In the genomic region with DNA sequence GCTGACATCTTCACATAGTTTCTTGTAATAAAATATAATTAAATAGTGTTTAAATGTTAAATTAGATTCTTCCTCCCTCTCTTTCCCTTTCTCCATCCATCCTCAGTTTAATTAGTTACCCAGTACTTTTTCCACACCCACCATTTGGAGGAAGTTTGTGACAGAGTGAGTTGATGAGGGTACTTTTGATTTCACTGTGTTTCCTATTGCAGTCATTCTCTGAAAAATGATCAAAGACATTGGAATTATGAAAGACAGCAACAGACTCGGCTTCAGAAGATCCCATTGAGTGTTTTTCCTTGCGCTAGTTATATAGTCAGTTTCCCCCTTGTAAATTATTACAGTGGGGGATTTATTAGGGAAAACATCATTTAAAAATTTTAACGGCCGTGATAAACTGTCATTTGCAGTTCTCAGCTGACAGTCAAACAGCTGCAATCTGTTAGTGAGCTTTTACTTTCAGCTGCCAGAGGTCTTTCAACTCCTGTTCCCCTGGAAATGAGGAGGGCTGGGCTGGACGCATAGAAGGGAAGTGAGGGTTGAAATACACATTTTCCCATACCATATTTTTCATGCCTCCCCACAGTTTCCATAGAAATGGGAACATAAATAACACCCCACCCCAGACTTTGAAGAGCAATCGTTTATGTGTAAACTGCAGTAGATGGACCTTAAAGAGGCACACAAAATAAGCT, we compare ENCODE assay signal across 14 cellular contexts.
DNase-seq lines count a peak whose midpoint lies in the region; ATAC-seq and TF ChIP-seq lines count a peak whose summit lies in the region.
"Had no signal": no experiment of that assay in that cellular context is flagged by ENCODE, and none has a peak within 500 bp of the region (broad histone marks: within the 10 kb centered on the region; RNA-seq: fewer than 3 reads in every experiment).

No MANE protein-coding gene starts in this region.

- ATAC-seq in CD4-positive, alpha-beta T cell (ENCODE audit: poor library complexity): peak; percentile 24
- peak; percentile 60 for ATAC-seq in activated T-helper 17 cell treated with anti-CD3 and anti-CD28 coated beads, Interleukin-2, amount 50 U/mL, for 72 hours (replicated peaks)
- ATAC-seq in HG03439 (IDR thresholded peaks at IDR 0.05; ENCODE audit: unreplicated experiment): no peak
- ATAC-seq in GM19324 (IDR thresholded peaks at IDR 0.05; ENCODE audit: low FRiP score, unreplicated experiment): no peak

- no peaks in the 10 kb centered on the region for H3K79me2 ChIP-seq in GM23248 (ENCODE audit: insufficient read depth)

- H3K4me3 ChIP-seq in HEK293 (ENCODE audit: low read depth, low read length): no peak overlapping the region
- H3K4me3 ChIP-seq in GM23248: no peak overlapping the region

- CTCF ChIA-PET in CD4-positive, alpha-beta T cell (lab: Charles Lee): interaction anchor here (0.9 kb wide), 1 partner anchor 29 kb away, joined by 5 read pairs; no protein-coding TSS in a partner anchor
- CTCF ChIA-PET in HEK293 (lab: Yijun Ruan, JAX): no interaction called here

- POLR2A ChIA-PET in CD4-positive, alpha-beta T cell (lab: Charles Lee): interaction anchor here (1.3 to 3.0 kb wide), 2 partner anchors 19 to 61 kb away, joined by 4 to 11 read pairs; partner anchors contain the start of gene CACYBP
- POLR2A ChIA-PET in HEK293 (lab: Yijun Ruan, JAX): no interaction called here

- peak overlapping the region; percentile 5 for H3K4me3 Mint-ChIP-seq in CD4-positive, alpha-beta T cell
- peak overlapping the region; percentile 69 for H3K4me3 Mint-ChIP-seq in activated T-helper 17 cell treated with anti-CD3 and anti-CD28 coated beads, Interleukin-2, amount 50 U/mL, for 72 hours
- no peak overlapping the region for H3K4me3 Mint-ChIP-seq in mesothelial cell of epicardium

- H3K9me3 ChIP-seq in CD4-positive, alpha-beta T cell (ENCODE audit: control insufficient read depth, low read length): no peaks in the 10 kb centered on the region
- H3K9me3 ChIP-seq in HEK293 (ENCODE audit: control insufficient read depth, insufficient read depth, low read depth, low read length): no peaks in the 10 kb centered on the region
- no peaks in the 10 kb centered on the region for H3K9me3 ChIP-seq in GM23248 (ENCODE audit: low read depth)

- H3K9ac ChIP-seq in GM23248: no peak overlapping the region

- in situ Hi-C loops in GM23248 (cut with MboI): no loop called here

- intact Hi-C loops in CD4-positive, alpha-beta T cell (cut with DNase I, micrococcal nuclease): loop anchor here in 1 of 2 experiments (5.0 kb wide), 1 partner anchor 39 kb away; no protein-coding TSS in a partner anchor

- H3F3A ChIP-seq in GM23248 (ENCODE audit: insufficient read depth): no peaks in the 10 kb centered on the region

- H3K27ac Mint-ChIP-seq in CD4-positive, alpha-beta T cell: peak overlapping the region; percentile 50
- H3K27ac Mint-ChIP-seq in activated T-helper 17 cell treated with anti-CD3 and anti-CD28 coated beads, Interleukin-2, amount 50 U/mL, for 72 hours: peak overlapping the region; percentile 79
- peak overlapping the region; percentile 60 for H3K27ac Mint-ChIP-seq in mesothelial cell of epicardium

- H3K36me3 ChIP-seq in HEK293 (ENCODE audit: control insufficient read depth in 2 of 2, insufficient read depth in 1 of 2, low read length in 2 of 2) (no peaks in the 10 kb centered on the region), GM23248 (ENCODE audit: low read depth) (no peaks in the 10 kb centered on the region)

- H3K9me3 Mint-ChIP-seq in CD4-positive, alpha-beta T cell: no peaks in the 10 kb centered on the region
- no peaks in the 10 kb centered on the region for H3K9me3 Mint-ChIP-seq in activated T-helper 17 cell treated with anti-CD3 and anti-CD28 coated beads, Interleukin-2, amount 50 U/mL, for 72 hours
- no peaks in the 10 kb centered on the region for H3K9me3 Mint-ChIP-seq in mesothelial cell of epicardium
- H3K9me3 Mint-ChIP-seq: naive B cell had no signal

- DNase-seq in CD4-positive, alpha-beta T cell: no peak
- DNase-seq in mesothelial cell of epicardium (ENCODE audit: low spot score in 2 of 2, unreplicated experiment in 2 of 2) (no peak), NCI-H2081 (lab: John Stamatoyannopoulos, UW) (no peak), GM23248 (no peak)
- DNase-seq: DMS79 treated with DMSO at 0.1 percent for 48 hours; effector CD4-positive, alpha-beta T cell; hypothalamus; naive B cell; stimulated activated CD4-positive, alpha-beta T cell treated with anti-CD3 and anti-CD28 coated beads, Interleukin-15, amount 100 ng/mL, for 24 hours; stimulated activated naive CD4-positive, alpha-beta T cell treated with Interleukin-2 at 50 U/mL for 16 hours had no signal

- H3K4me1 ChIP-seq in HEK293 (ENCODE audit: control insufficient read depth, insufficient read depth, low read length): no peaks in the 10 kb centered on the region
- H3K4me1 ChIP-seq in GM23248 (ENCODE audit: insufficient read depth): no peaks in the 10 kb centered on the region

- no peak overlapping the region for H2AFZ ChIP-seq in GM23248

- H3K27ac ChIP-seq in CD4-positive, alpha-beta T cell (ENCODE audit: low read depth, low read length): no peak overlapping the region
- no peak overlapping the region for H3K27ac ChIP-seq in HEK293 (ENCODE audit: extremely low read depth, low read depth, low read length)
- no peak overlapping the region for H3K27ac ChIP-seq in GM23248

- no peaks in the 10 kb centered on the region for H3K36me3 Mint-ChIP-seq in CD4-positive, alpha-beta T cell (ENCODE audit: low read depth)
- no peaks in the 10 kb centered on the region for H3K36me3 Mint-ChIP-seq in activated T-helper 17 cell treated with anti-CD3 and anti-CD28 coated beads, Interleukin-2, amount 50 U/mL, for 72 hours (ENCODE audit: low read depth)
- no peaks in the 10 kb centered on the region for H3K36me3 Mint-ChIP-seq in mesothelial cell of epicardium

- no peak overlapping the region for H3K4me2 ChIP-seq in GM23248 (ENCODE audit: unreplicated experiment)

- H3K27me3 Mint-ChIP-seq in CD4-positive, alpha-beta T cell: no peaks in the 10 kb centered on the region
- no peaks in the 10 kb centered on the region for H3K27me3 Mint-ChIP-seq in activated T-helper 17 cell treated with anti-CD3 and anti-CD28 coated beads, Interleukin-2, amount 50 U/mL, for 72 hours
- H3K27me3 Mint-ChIP-seq in mesothelial cell of epicardium (ENCODE audit: low read depth): no peaks in the 10 kb centered on the region
- H3K27me3 Mint-ChIP-seq: naive B cell had no signal

- TF ChIP-seq CTCF in CD4-positive, alpha-beta T cell (IDR thresholded peaks at IDR 0.05): no peak
- no peak for TF ChIP-seq CTCF in HEK293 (tag by site-specific recombination; IDR thresholded peaks at IDR 0.05)
- TF ChIP-seq CTCF in mesothelial cell of epicardium (IDR thresholded peaks at IDR 0.05; ENCODE audit: unreplicated experiment): no peak

- no peaks in the 10 kb centered on the region for H3K9me2 ChIP-seq in GM23248 (ENCODE audit: insufficient read depth)

- H3K27me3 ChIP-seq in CD4-positive, alpha-beta T cell (ENCODE audit: control insufficient read depth, insufficient read depth, low read length): no peaks in the 10 kb centered on the region
- no peaks in the 10 kb centered on the region for H3K27me3 ChIP-seq in GM23248 (replicated peaks; ENCODE audit: insufficient read depth)

- WGBS in GM23248 (ENCODE audit: low coverage in 1 of 2, low lambda C conversion rate in 2 of 2, missing lambda C conversion rate in 2 of 2), 2 experiments: 22 to 26% methylated on average over 6 of the region's 6 CpGs

- no peaks in the 10 kb centered on the region for H4K20me1 ChIP-seq in GM23248 (ENCODE audit: insufficient read depth)

- peaks cover 30% of the 10 kb centered on the region for H3K4me1 Mint-ChIP-seq in CD4-positive, alpha-beta T cell (ENCODE audit: low read depth)
- peaks cover 9% of the 10 kb centered on the region for H3K4me1 Mint-ChIP-seq in activated T-helper 17 cell treated with anti-CD3 and anti-CD28 coated beads, Interleukin-2, amount 50 U/mL, for 72 hours
- H3K4me1 Mint-ChIP-seq in mesothelial cell of epicardium: peaks cover 14% of the 10 kb centered on the region

TF ChIP-seq in HEK293, 187 proteins besides CTCF, POLR2A, EP300 and RAD21:
- peak; percentile 32; the same call in 1 of the 2 replicates for TF ChIP-seq PRDM6 (tag by site-specific recombination; IDR thresholded peaks at IDR 0.05)
- no peak for TF ChIP-seq PRDM1 (tag by site-specific recombination; IDR thresholded peaks at IDR 0.05)

Comparison
In these comparisons a context has a peak if more than half of its experiments do, and no peak if none do; other contexts are left out.
1. ATAC-seq: peak in CD4-positive, alpha-beta T cell (single experiment) and activated T-helper 17 cell treated with anti-CD3 and anti-CD28 coated beads, Interleukin-2, amount 50 U/mL, for 72 hours (single experiment); none in HG03439 (single experiment) and GM19324 (single experiment).
2. Peak in every context shown above with its lines, with median percentiles within 50 percentile points of each other: H3K27ac Mint-ChIP-seq.